ENCODE assay signal across 1 cellular context in genomic region chr12:3604750-3605638, GRCh38.
TF ChIP-seq lines count a peak whose summit lies in the region.

No MANE protein-coding gene starts in this region.

TF ChIP-seq in GM23338, 12 proteins besides CTCF, POLR2A, EP300 and RAD21 (continued from another document):
- TF ChIP-seq ZNF462 (CRISPR knock-in tag; IDR thresholded peaks at IDR 0.05) (no peak), CREB1 (CRISPR knock-in tag; IDR thresholded peaks at IDR 0.05; ENCODE audit: low read depth) (no peak)
